25 cellular contexts compared by ENCODE assay signal in the genomic region with DNA sequence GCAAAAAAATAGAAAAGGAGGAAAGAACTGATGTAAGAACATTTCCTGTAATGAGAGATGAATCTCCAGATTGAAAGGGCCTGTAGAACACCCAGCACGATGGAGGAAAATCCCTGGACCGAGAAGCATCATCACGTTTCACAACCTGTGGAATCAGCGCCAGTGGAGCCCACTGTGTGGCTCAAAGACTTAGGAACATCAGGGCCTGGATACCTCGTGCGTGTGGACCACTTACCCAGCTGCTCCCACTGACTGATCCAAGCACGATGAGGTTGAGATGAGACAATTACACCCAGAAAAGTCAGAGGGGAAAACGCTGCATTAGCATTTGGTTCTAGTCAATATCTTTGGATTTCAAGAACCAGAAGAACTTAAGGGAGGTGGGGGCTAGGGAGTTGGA.
A peak's percentile ranks its signal among the peaks of the same experiment; 100 is the strongest.
DNase-seq lines count a peak whose midpoint lies in the region; ATAC-seq and TF ChIP-seq lines count a peak whose summit lies in the region.
"Had no signal": no experiment of that assay in that cellular context is flagged by ENCODE, and none has a peak within 500 bp of the region (broad histone marks: within the 10 kb centered on the region; RNA-seq: fewer than 3 reads in every experiment).

No MANE protein-coding gene starts in this region.

- H3K4me1 Mint-ChIP-seq in osteocyte (ENCODE audit: unreplicated experiment) = peaks cover 24% of the 10 kb centered on the region
- H3K4me1 Mint-ChIP-seq: CD14-positive monocyte; CD4-positive, alpha-beta memory T cell; CD4-positive, CD25-positive, alpha-beta regulatory T cell; CD8-positive, alpha-beta memory T cell had no signal

- intact Hi-C loops in esophagus muscularis mucosa (cut with DNase I) (no loop called here), breast epithelium (cut with DNase I; ENCODE audit: low total_unique reads) (no loop called here)

- H3K9me3 Mint-ChIP-seq in osteocyte (ENCODE audit: unreplicated experiment) = peaks cover 7% of the 10 kb centered on the region
- H3K9me3 Mint-ChIP-seq: CD8-positive, alpha-beta memory T cell had no signal

- TF ChIP-seq CTCF in coronary artery (IDR thresholded peaks at IDR 0.05) = no peak
- TF ChIP-seq CTCF in esophagus muscularis mucosa (IDR thresholded peaks at IDR 0.05) = no peak
- no peak for TF ChIP-seq CTCF in osteocyte (IDR thresholded peaks at IDR 0.05)
- no peak for TF ChIP-seq CTCF in breast epithelium (IDR thresholded peaks at IDR 0.05)

- H3K27ac Mint-ChIP-seq in osteocyte (ENCODE audit: unreplicated experiment) = no peak overlapping the region
- H3K27ac Mint-ChIP-seq: CD14-positive monocyte; CD4-positive, alpha-beta memory T cell; CD4-positive, CD25-positive, alpha-beta regulatory T cell; CD8-positive, alpha-beta memory T cell had no signal

- no peak for TF ChIP-seq POLR2A in esophagus muscularis mucosa (IDR thresholded peaks at IDR 0.05; ENCODE audit: low read depth)
- TF ChIP-seq POLR2A in breast epithelium (IDR thresholded peaks at IDR 0.05) = no peak

- no peak overlapping the region for H3K4me3 ChIP-seq in coronary artery
- no peak overlapping the region for H3K4me3 ChIP-seq in esophagus muscularis mucosa
- no peak overlapping the region for H3K4me3 ChIP-seq in breast epithelium
- H3K4me3 ChIP-seq: BLaER1, GM12878 had no signal

- no peaks in the 10 kb centered on the region for H3K36me3 ChIP-seq in esophagus muscularis mucosa
- H3K36me3 ChIP-seq in breast epithelium = no peaks in the 10 kb centered on the region
- H3K36me3 ChIP-seq: BE2C, BLaER1 had no signal

- TF ChIP-seq EP300 in esophagus muscularis mucosa (IDR thresholded peaks at IDR 0.05) = no peak

- 90% methylated on average over 8 of the region's 8 CpGs for WGBS in esophagus muscularis mucosa

- ATAC-seq in GM21576 (IDR thresholded peaks at IDR 0.05; ENCODE audit: unreplicated experiment) = no peak
- ATAC-seq: GM12878 had no signal

- no peaks in the 10 kb centered on the region for H3K27me3 Mint-ChIP-seq in osteocyte (ENCODE audit: unreplicated experiment)

- H3K4me1 ChIP-seq in esophagus muscularis mucosa = no peaks in the 10 kb centered on the region
- no peaks in the 10 kb centered on the region for H3K4me1 ChIP-seq in breast epithelium
- H3K4me1 ChIP-seq: BE2C, BLaER1 had no signal

- DNase-seq in coronary artery (ENCODE audit: low spot score) (peak; percentile 36), ecto neural progenitor cell (ENCODE audit: low spot score) (peak; percentile 22), esophagus muscularis mucosa (ENCODE audit: extremely low spot score) (peak; percentile 75), osteocyte (ENCODE audit: extremely low spot score, unreplicated experiment) (peak; percentile 56), breast epithelium (ENCODE audit: low spot score in 2 of 2) (no peak)
- no peak for DNase-seq in stimulated activated CD8-positive, alpha-beta memory T cell treated with anti-CD3 and anti-CD28 coated beads, Interleukin-4, amount 100 ng/mL, for 48 hours
- DNase-seq: 8988T; ACHN; BE2C; C1 segment of cervical spinal cord; CD4-positive, alpha-beta memory T cell; CD4-positive, CD25-positive, alpha-beta regulatory T cell; CD8-positive, alpha-beta memory T cell; COR-L47; DMS 273 treated with DMSO at 0.1 percent for 48 hours; DMS153; DMS53; DMS79; DND-41; EL; GDM1 had no signal

- H3K4me3 Mint-ChIP-seq in osteocyte (ENCODE audit: unreplicated experiment) = no peak overlapping the region
- H3K4me3 Mint-ChIP-seq: CD14-positive monocyte; CD4-positive, alpha-beta memory T cell; CD4-positive, CD25-positive, alpha-beta regulatory T cell; CD8-positive, alpha-beta memory T cell had no signal

- H3K9me3 ChIP-seq in esophagus muscularis mucosa = no peaks in the 10 kb centered on the region
- no peaks in the 10 kb centered on the region for H3K9me3 ChIP-seq in breast epithelium
- H3K9me3 ChIP-seq: BE2C had no signal

- H3K27me3 ChIP-seq in esophagus muscularis mucosa (peaks cover 0 to under 1% (median 0%) of the 10 kb centered on the region in 4 donors), breast epithelium (no peaks in the 10 kb centered on the region)
- H3K27me3 ChIP-seq: BE2C, BLaER1 had no signal

- H3K27ac ChIP-seq in coronary artery (no peak overlapping the region), esophagus muscularis mucosa (replicated peaks in 1 of 4) (no peak overlapping the region), breast epithelium (no peak overlapping the region)
- H3K27ac ChIP-seq: BLaER1 had no signal

- H3K36me3 Mint-ChIP-seq in osteocyte (ENCODE audit: unreplicated experiment) = no peaks in the 10 kb centered on the region
- H3K36me3 Mint-ChIP-seq: CD14-positive monocyte; CD4-positive, alpha-beta memory T cell; CD4-positive, CD25-positive, alpha-beta regulatory T cell; CD8-positive, alpha-beta memory T cell had no signal

Comparison
In these comparisons a context has a peak if more than half of its experiments do, and no peak if none do; other contexts are left out.
1. DNase-seq: peak in coronary artery (single experiment), ecto neural progenitor cell (single experiment), esophagus muscularis mucosa (single experiment) and osteocyte (single experiment); none in stimulated activated CD8-positive, alpha-beta memory T cell treated with anti-CD3 and anti-CD28 coated beads, Interleukin-4, amount 100 ng/mL, for 48 hours (single experiment) and breast epithelium (0 of 2).